Comparison of ENCODE assay signal across 16 cellular contexts in the genomic region with DNA sequence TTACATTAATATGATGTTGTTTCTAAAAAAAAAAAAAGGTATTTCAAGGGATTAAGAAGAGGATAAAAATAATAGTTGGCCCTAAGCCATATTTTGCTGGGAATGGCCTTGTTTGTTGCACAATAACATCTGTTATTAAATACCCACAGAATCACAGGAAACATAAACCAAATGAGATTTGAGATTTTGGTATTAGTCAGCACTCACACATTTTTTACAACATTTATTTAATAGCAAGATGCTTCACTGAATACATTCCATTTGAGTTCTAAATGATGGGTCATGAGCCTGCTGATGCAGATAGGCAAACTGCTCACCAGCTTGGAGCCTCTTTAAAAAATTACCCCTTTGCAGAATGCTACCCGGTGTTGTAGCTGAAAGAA.
DNase-seq lines count a peak whose midpoint lies in the region; ATAC-seq and TF ChIP-seq lines count a peak whose summit lies in the region.
"Had no signal": no experiment of that assay in that cellular context is flagged by ENCODE, and none has a peak within 500 bp of the region (broad histone marks: within the 10 kb centered on the region; RNA-seq: fewer than 3 reads in every experiment).

No MANE protein-coding gene starts in this region.

- no peak overlapping the region for H3K9ac ChIP-seq in SK-N-MC (ENCODE audit: insufficient read length)

- H3K4me3 ChIP-seq in SK-N-MC (peak overlapping the region; percentile 18; the same call in 1 of the 2 replicates), fibroblast of villous mesenchyme (ENCODE audit: low read depth, low read length) (no peak overlapping the region)
- H3K4me3 ChIP-seq: colonic mucosa, lower lobe of right lung had no signal

- H3K36me3 ChIP-seq in SK-N-MC (ENCODE audit: insufficient read depth, low read length) = no peaks in the 10 kb centered on the region
- H3K36me3 ChIP-seq: colonic mucosa, lower lobe of right lung had no signal

- no peaks in the 10 kb centered on the region for H3K9me3 ChIP-seq in SK-N-MC (ENCODE audit: low read depth, low read length)
- H3K9me3 ChIP-seq: colonic mucosa, lower lobe of right lung had no signal

- ATAC-seq in HG03095 (IDR thresholded peaks at IDR 0.05; ENCODE audit: unreplicated experiment) = no peak
- ATAC-seq: lower lobe of right lung had no signal

- TF ChIP-seq CTCF in fibroblast of villous mesenchyme (IDR thresholded peaks at IDR 0.05; ENCODE audit: insufficient read depth, low read depth, low read length) (no peak), GM13976 (IDR thresholded peaks at IDR 0.05; ENCODE audit: borderline replicate concordance, control extremely low read depth, extremely low read depth, insufficient read depth, missing control alignments) (no peak)

- DNase-seq in G401 (ENCODE audit: low spot score) (peak; percentile 35), SK-N-MC (ENCODE audit: low read depth, low spot score) (peak; percentile 87), fibroblast of villous mesenchyme (ENCODE audit: low read depth) (peak; percentile 95), renal cortical epithelial cell (ENCODE audit: low read depth) (peak; percentile 58), occipital lobe (lab: John Stamatoyannopoulos, UW) (no peak), SIG-M5 (lab: John Stamatoyannopoulos, UW) (no peak), GM13976 (ENCODE audit: low spot score) (no peak)
- DNase-seq: activated naive CD4-positive, alpha-beta T cell treated with anti-CD3 and anti-CD28 coated beads for 36 hours; CD4-positive, alpha-beta memory T cell; colonic mucosa; head of caudate nucleus; lower lobe of right lung; NCI-H1105; NCI-H526 treated with DMSO at 0.1 percent for 48 hours; SHP77 had no signal

- in situ Hi-C loops in G401 (cut with HindIII; ENCODE audit: low sequenced_read_pairs) (no loop called here), GM13976 (cut with MboI; ENCODE audit: low sequenced_read_pairs, unreplicated experiment) (no loop called here)

- H3K27ac ChIP-seq in SK-N-MC = peak overlapping the region; percentile 87
- H3K27ac ChIP-seq: colonic mucosa, lower lobe of right lung had no signal

Comparison
In these comparisons a context has a peak if more than half of its experiments do, and no peak if none do; other contexts are left out.
1. DNase-seq: peak in G401 (single experiment), SK-N-MC (single experiment), fibroblast of villous mesenchyme (single experiment) and renal cortical epithelial cell (single experiment); none in occipital lobe (single experiment), SIG-M5 (single experiment) and GM13976 (single experiment).